1 cellular context compared by ENCODE assay signal in genomic region chr2:26721267-26722032, GRCh38.
TF ChIP-seq lines count a peak whose summit lies in the region.

No MANE protein-coding gene starts in this region.

TF ChIP-seq in HepG2, 621 proteins besides CTCF, POLR2A, EP300 and RAD21 (continued from another document and continues in another):
- TF ChIP-seq ZBTB43 (CRISPR knock-in tag; conservative IDR thresholded peaks at IDR 0.05) (no peak), SP5 (CRISPR knock-in tag; IDR thresholded peaks at IDR 0.05; ENCODE audit: borderline replicate concordance, low read depth) (peak; percentile 60), ZBTB38 (CRISPR knock-in tag; IDR thresholded peaks at IDR 0.05) (no peak), ZNF274 (CRISPR knock-in tag; IDR thresholded peaks at IDR 0.05) (no peak), ZNF225 (CRISPR knock-in tag; IDR thresholded peaks at IDR 0.05) (no peak), ARNT (IDR thresholded peaks at IDR 0.05) (no peak), ONECUT2 (CRISPR knock-in tag; IDR thresholded peaks at IDR 0.05) (no peak), ZNF724P (CRISPR knock-in tag; IDR thresholded peaks at IDR 0.05; ENCODE audit: borderline replicate concordance) (no peak), USF2 (IDR thresholded peaks at IDR 0.05; ENCODE audit: low read depth, low read length) (no peak), USF2 (CRISPR knock-in tag; IDR thresholded peaks at IDR 0.05; ENCODE audit: borderline replicate concordance) (no peak), ZNF629 (CRISPR knock-in tag; conservative IDR thresholded peaks at IDR 0.05) (no peak), ZNF878 (CRISPR knock-in tag; IDR thresholded peaks at IDR 0.05) (no peak), NAIF1 (CRISPR knock-in tag; IDR thresholded peaks at IDR 0.05; ENCODE audit: borderline replicate concordance) (no peak), TOPORS (CRISPR knock-in tag; IDR thresholded peaks at IDR 0.05) (no peak), ZNF446 (CRISPR knock-in tag; IDR thresholded peaks at IDR 0.05) (no peak), TIGD3 (CRISPR knock-in tag; IDR thresholded peaks at IDR 0.05; ENCODE audit: borderline replicate concordance) (no peak), HDAC2 (CRISPR knock-in tag; IDR thresholded peaks at IDR 0.05) (peak; percentile 84), RARA (CRISPR knock-in tag; IDR thresholded peaks at IDR 0.05) (peak; percentile 97), ZNF460 (CRISPR knock-in tag; IDR thresholded peaks at IDR 0.05; ENCODE audit: borderline replicate concordance) (no peak), ZNF431 (CRISPR knock-in tag; IDR thresholded peaks at IDR 0.05; ENCODE audit: borderline replicate concordance, low read depth) (no peak), PAXIP1 (CRISPR knock-in tag; conservative IDR thresholded peaks at IDR 0.05) (peak; percentile 58), KLF11 (CRISPR knock-in tag; IDR thresholded peaks at IDR 0.05) (no peak), ZNF276 (CRISPR knock-in tag; IDR thresholded peaks at IDR 0.05; ENCODE audit: low read depth) (no peak), HOXA3 (CRISPR knock-in tag; IDR thresholded peaks at IDR 0.05) (0 out of 2 replicates have a peak, but pooled peaks have one; percentile 25), MAF1 (CRISPR knock-in tag; IDR thresholded peaks at IDR 0.05; ENCODE audit: borderline replicate concordance) (no peak), PAWR (CRISPR knock-in tag; IDR thresholded peaks at IDR 0.05; ENCODE audit: borderline replicate concordance) (no peak), ELF1 (CRISPR knock-in tag; IDR thresholded peaks at IDR 0.05) (no peak), ZC3H13 (CRISPR knock-in tag; IDR thresholded peaks at IDR 0.05) (no peak), ZBTB39 (CRISPR knock-in tag; IDR thresholded peaks at IDR 0.05) (no peak), CHD4 (IDR thresholded peaks at IDR 0.05; ENCODE audit: borderline replicate concordance, low read length) (no peak), KLF13 (CRISPR knock-in tag; IDR thresholded peaks at IDR 0.05) (no peak), ZNF569 (CRISPR knock-in tag; IDR thresholded peaks at IDR 0.05; ENCODE audit: borderline replicate concordance) (no peak), ZNF335 (CRISPR knock-in tag; IDR thresholded peaks at IDR 0.05) (0 out of 2 replicates have a peak, but pooled peaks have one; percentile 57), AHR (CRISPR knock-in tag; IDR thresholded peaks at IDR 0.05) (no peak), JUND (CRISPR knock-in tag; IDR thresholded peaks at IDR 0.05) (no peak), IRX3 (CRISPR knock-in tag; IDR thresholded peaks at IDR 0.05; ENCODE audit: borderline replicate concordance, low read depth) (no peak), FOXO4 (CRISPR knock-in tag; conservative IDR thresholded peaks at IDR 0.05) (no peak), KMT2A (CRISPR knock-in tag; IDR thresholded peaks at IDR 0.05) (no peak), ZNF558 (CRISPR knock-in tag; IDR thresholded peaks at IDR 0.05; ENCODE audit: borderline replicate concordance) (no peak), ERF (CRISPR knock-in tag; IDR thresholded peaks at IDR 0.05) (no peak), HDAC6 (IDR thresholded peaks at IDR 0.05; ENCODE audit: low read depth, low read length) (no peak), RORA (CRISPR knock-in tag; IDR thresholded peaks at IDR 0.05) (no peak), ZNF20 (CRISPR knock-in tag; IDR thresholded peaks at IDR 0.05) (no peak), ZBTB26 (CRISPR knock-in tag; IDR thresholded peaks at IDR 0.05; ENCODE audit: borderline replicate concordance) (no peak), MTERF4 (CRISPR knock-in tag; IDR thresholded peaks at IDR 0.05) (no peak), CENPX (CRISPR knock-in tag; IDR thresholded peaks at IDR 0.05) (no peak), E2F5 (CRISPR knock-in tag; conservative IDR thresholded peaks at IDR 0.05) (no peak), JUN (CRISPR knock-in tag; IDR thresholded peaks at IDR 0.05) (no peak), ZNF543 (CRISPR knock-in tag; IDR thresholded peaks at IDR 0.05) (no peak), ZFP1 (CRISPR knock-in tag; IDR thresholded peaks at IDR 0.05) (no peak), NR2F2 (IDR thresholded peaks at IDR 0.05; ENCODE audit: borderline replicate concordance, low read depth) (peak; percentile 100), ZNF256 (CRISPR knock-in tag; conservative IDR thresholded peaks at IDR 0.05) (no peak), AGO1 (IDR thresholded peaks at IDR 0.05; ENCODE audit: low read depth, low read length, poor library complexity, severe bottlenecking) (no peak), ETS1 (CRISPR knock-in tag; IDR thresholded peaks at IDR 0.05) (no peak)
